18 cellular contexts compared by ENCODE assay signal in genomic region chr11:133920109-133920990, GRCh38. TPM values are rescaled to one million over a fixed set of nuclear protein-coding genes. Genes with fewer than 3 reads are reported as not detected.
A peak's percentile ranks its signal among the peaks of the same experiment; 100 is the strongest.
DNase-seq lines count a peak whose midpoint lies in the region; ATAC-seq, FAIRE-seq and TF ChIP-seq lines count a peak whose summit lies in the region.
"Had no signal": no experiment of that assay in that cellular context is flagged by ENCODE, and none has a peak within 500 bp of the region (broad histone marks: within the 10 kb centered on the region; RNA-seq: fewer than 3 reads in every experiment).

No MANE protein-coding gene starts in this region.

- H4K91ac ChIP-seq in H1 (replicated peaks; ENCODE audit: insufficient read length, low read length): no peak overlapping the region

- TF ChIP-seq CTCF in H1 (IDR thresholded peaks at IDR 0.05; ENCODE audit: control extremely low read depth in 1 of 3, insufficient read depth in 1 of 3, low read depth in 1 of 3, low read length in 3 of 3) (no peak), osteoblast (IDR thresholded peaks at IDR 0.05; ENCODE audit: extremely low read depth, low read depth, low read length) (no peak)

- no peak for TF ChIP-seq RAD21 in H1 (IDR thresholded peaks at IDR 0.05 in 1 of 2, conservative IDR thresholded peaks at IDR 0.05 in 1 of 2; ENCODE audit: low read depth in 2 of 2, low read length in 2 of 2)

- peak overlapping the region; percentile 3; the same call in 1 of the 2 replicates for H4K8ac ChIP-seq in H1 (ENCODE audit: extremely low read depth, insufficient read depth, low read length)

- H3K79me2 ChIP-seq in H1 (ENCODE audit: control insufficient read depth in 1 of 2, insufficient read depth in 2 of 2, low read length in 2 of 2) (no peaks in the 10 kb centered on the region), osteoblast (ENCODE audit: insufficient read depth, low read length) (no peaks in the 10 kb centered on the region)

- peaks cover 9% of the 10 kb centered on the region for H3K79me1 ChIP-seq in H1 (ENCODE audit: low read depth, low read length)

- H3K27ac Mint-ChIP-seq in activated naive CD4-positive, alpha-beta T cell treated with anti-CD3 and anti-CD28 coated beads, Interleukin-2, amount 10 ng/mL, durations not matched to agents 7 days and 5 days: peak overlapping the region; percentile 33
- H3K27ac Mint-ChIP-seq: HFFc6 had no signal

- POLR2A ChIA-PET in H1 (lab: Charles Lee; ENCODE audit: partially characterized antibody): interaction anchor here (0.6 to 1.3 kb wide), 5 partner anchors 18 to 255 kb away, joined by 3 to 4 read pairs (median 3); no protein-coding TSS in a partner anchor

- TF ChIP-seq POLR2A in H1 (IDR thresholded peaks at IDR 0.05; ENCODE audit: control extremely low read depth in 1 of 2, low read depth in 2 of 2, low read length in 2 of 2): no peak

- no peak overlapping the region for H2BK15ac ChIP-seq in H1 (ENCODE audit: low read length)

- WGBS in H1 (ENCODE audit: extremely low coverage in 1 of 2, insufficient coverage in 1 of 2, insufficient read length in 1 of 2, insufficient replicate concordance in 2 of 2, low coverage in 1 of 2, low lambda C conversion rate in 2 of 2, missing lambda C conversion rate in 1 of 2), 2 experiments: 96% methylated on average over 27 of the region's 47 CpGs; no CpG with 5 or more reads in 1 of the 2 experiments

- no peaks in the 10 kb centered on the region for H3K27me3 Mint-ChIP-seq in activated naive CD4-positive, alpha-beta T cell treated with anti-CD3 and anti-CD28 coated beads, Interleukin-2, amount 10 ng/mL, durations not matched to agents 7 days and 5 days

- DNase-seq in activated naive CD4-positive, alpha-beta T cell treated with anti-CD3 and anti-CD28 coated beads, Interleukin-2, amount 10 ng/mL, durations not matched to agents 7 days and 5 days: no peak
- DNase-seq in activated naive CD4-positive, alpha-beta T cell (lab: John Stamatoyannopoulos, UW): no peak
- no peak for DNase-seq in H1 (ENCODE audit: low read depth in 1 of 2, low spot score in 2 of 2)
- peak; percentile 75 for DNase-seq in osteoblast (ENCODE audit: insufficient read length, low spot score, missing footprints)
- DNase-seq in substantia nigra (lab: John Stamatoyannopoulos, UW): no peak
- DNase-seq: 8988T, AML-193, DMS79, GOT3, HCEC 1CT, HFFc6 had no signal

- no peak overlapping the region for H2BK20ac ChIP-seq in H1 (ENCODE audit: low read length)

- H3K4me2 ChIP-seq in H1 (ENCODE audit: insufficient read depth in 1 of 2, low read depth in 2 of 2, low read length in 2 of 2) (no peak overlapping the region; a peak in 1 of 4 replicates), osteoblast (ENCODE audit: insufficient read depth, low read length) (no peak overlapping the region)
- H3K4me2 ChIP-seq: BLaER1 had no signal

- FAIRE-seq in H1 (lab: Jason Lieb, UNC): no peak
- FAIRE-seq: G401.6, GM12891, HTR-8/SVneo, K562 had no signal

- no peak overlapping the region for H3K14ac ChIP-seq in H1 (ENCODE audit: insufficient read length)

- no peak overlapping the region for H4K5ac ChIP-seq in H1 (ENCODE audit: insufficient read length, low read depth, low read length)

- no peak for TF ChIP-seq EP300 in H1 (IDR thresholded peaks at IDR 0.05; ENCODE audit: borderline replicate concordance in 1 of 2, low read depth in 2 of 2, low read length in 2 of 2)

- H3K4me1 ChIP-seq in ES-I3 (ENCODE audit: insufficient read depth, low read length) (peaks cover 3% of the 10 kb centered on the region; the same call in 1 of the 2 replicates), H1 (replicated peaks in 1 of 4; ENCODE audit: control insufficient read depth in 3 of 4, insufficient read depth in 4 of 4, low read length in 3 of 4) (peaks cover 0 to 17% (median 4%) of the 10 kb centered on the region in 4 experiments; a peak in 6 of 7 replicates), osteoblast (ENCODE audit: insufficient read depth, low read length) (no peaks in the 10 kb centered on the region)

- H3K27ac ChIP-seq in H1 (ENCODE audit: low read depth, low read length): no peak overlapping the region
- H3K27ac ChIP-seq in osteoblast (ENCODE audit: low read depth, low read length): no peak overlapping the region
- no peak overlapping the region for H3K27ac ChIP-seq in substantia nigra (ENCODE audit: low read depth, low read length, poor library complexity, severe bottlenecking)
- H3K27ac ChIP-seq: BLaER1 had no signal

- H3K36me3 ChIP-seq in ES-I3 (ENCODE audit: insufficient read depth, low read length): peaks cover 4% of the 10 kb centered on the region; the same call in 1 of the 2 replicates
- peaks cover 7 to 32% (median 20%) of the 10 kb centered on the region in 4 experiments; a peak in 7 of 8 replicates for H3K36me3 ChIP-seq in H1 (ENCODE audit: control insufficient read depth in 2 of 4, insufficient read depth in 4 of 4, low read length in 3 of 4)
- H3K36me3 ChIP-seq in osteoblast (ENCODE audit: insufficient read depth, low read length): no peaks in the 10 kb centered on the region
- H3K36me3 ChIP-seq: BLaER1 had no signal

- no peaks in the 10 kb centered on the region for H3K27me3 ChIP-seq in H1 (replicated peaks in 1 of 4; ENCODE audit: control insufficient read depth in 3 of 4, extremely low read depth in 1 of 4, insufficient read depth in 3 of 4, low read length in 3 of 4)
- no peaks in the 10 kb centered on the region for H3K27me3 ChIP-seq in osteoblast (ENCODE audit: insufficient read depth, low read length)
- H3K27me3 ChIP-seq: BLaER1 had no signal

- H3K18ac ChIP-seq in H1 (ENCODE audit: extremely low read depth, low read length): no peak overlapping the region

- no peak overlapping the region for H3K4me3 Mint-ChIP-seq in activated naive CD4-positive, alpha-beta T cell treated with anti-CD3 and anti-CD28 coated beads, Interleukin-2, amount 10 ng/mL, durations not matched to agents 7 days and 5 days
- H3K4me3 Mint-ChIP-seq: HFFc6 had no signal

- no peak overlapping the region for H3K56ac ChIP-seq in H1 (replicated peaks; ENCODE audit: insufficient read length, low read depth, low read length)

- no peak overlapping the region for H3K23ac ChIP-seq in H1 (ENCODE audit: insufficient read length)

- H2AK5ac ChIP-seq in H1 (ENCODE audit: low read depth, low read length): no peak overlapping the region

- H2AFZ ChIP-seq in H1 (ENCODE audit: low read length) (no peak overlapping the region), osteoblast (ENCODE audit: low read length) (no peak overlapping the region)

- H3K9me3 ChIP-seq in ES-I3 (ENCODE audit: control insufficient read depth, insufficient read depth, low read length) (no peaks in the 10 kb centered on the region), H1 (ENCODE audit: insufficient read depth in 2 of 2, low read depth in 1 of 2, low read length in 1 of 2) (no peaks in the 10 kb centered on the region), osteoblast (ENCODE audit: low read depth, low read length) (no peaks in the 10 kb centered on the region)
- H3K9me3 ChIP-seq: BLaER1 had no signal

- H3K23me2 ChIP-seq in H1 (ENCODE audit: low read depth, low read length): peaks cover 2% of the 10 kb centered on the region; the same call in 1 of the 2 replicates

- no peak overlapping the region for H3K4ac ChIP-seq in H1 (replicated peaks; ENCODE audit: insufficient read length, low read depth, low read length)

- ATAC-seq in GM18498 (IDR thresholded peaks at IDR 0.05; ENCODE audit: unreplicated experiment): no peak
- ATAC-seq: K562 had no signal

- no peak overlapping the region for H2BK120ac ChIP-seq in H1 (replicated peaks; ENCODE audit: low read depth, low read length)

- H2BK5ac ChIP-seq in H1 (ENCODE audit: low read depth, low read length): no peak overlapping the region

- no peaks in the 10 kb centered on the region for H3K9me3 Mint-ChIP-seq in activated naive CD4-positive, alpha-beta T cell treated with anti-CD3 and anti-CD28 coated beads, Interleukin-2, amount 10 ng/mL, durations not matched to agents 7 days and 5 days
- H3K9me3 Mint-ChIP-seq: HFFc6 had no signal

- H3K4me1 Mint-ChIP-seq in activated naive CD4-positive, alpha-beta T cell treated with anti-CD3 and anti-CD28 coated beads, Interleukin-2, amount 10 ng/mL, durations not matched to agents 7 days and 5 days: peaks cover 26% of the 10 kb centered on the region

- CTCF ChIA-PET in activated naive CD4-positive, alpha-beta T cell treated with anti-CD3 and anti-CD28 coated beads, Interleukin-2, amount 10 ng/mL, durations not matched to agents 7 days and 5 days (lab: Charles Lee): no interaction called here
- CTCF ChIA-PET in H1 (lab: Charles Lee; ENCODE audit: partially characterized antibody): interaction anchor here (2.8 to 3.9 kb wide), 3 partner anchors 8 to 11 kb away, joined by 12 to 17 read pairs (median 15); no protein-coding TSS in a partner anchor

- H4K20me1 ChIP-seq in H1 (replicated peaks in 1 of 2; ENCODE audit: control insufficient read depth in 1 of 2, insufficient read depth in 2 of 2, low read length in 2 of 2) (peaks cover 0 to 2% of the 10 kb centered on the region in 2 experiments), osteoblast (ENCODE audit: insufficient read depth, low read length) (no peaks in the 10 kb centered on the region)
- H4K20me1 ChIP-seq: BLaER1 had no signal

- H3K9ac ChIP-seq in ES-I3 (ENCODE audit: low read depth, low read length) (peak overlapping the region; percentile 46), H1 (replicated peaks in 1 of 4; ENCODE audit: extremely low read depth in 1 of 4, low read depth in 3 of 4, low read length in 3 of 4) (no peak overlapping the region)
- H3K9ac ChIP-seq: BLaER1 had no signal

- peaks cover 43% of the 10 kb centered on the region for H3K36me3 Mint-ChIP-seq in activated naive CD4-positive, alpha-beta T cell treated with anti-CD3 and anti-CD28 coated beads, Interleukin-2, amount 10 ng/mL, durations not matched to agents 7 days and 5 days

- H2BK12ac ChIP-seq in H1 (ENCODE audit: low read depth, low read length): no peak overlapping the region

- no peak overlapping the region for H3K4me3 ChIP-seq in H1 (ENCODE audit: extremely low read depth in 1 of 4, insufficient read depth in 2 of 4, low read depth in 3 of 4, low read length in 4 of 4)
- H3K4me3 ChIP-seq in osteoblast (ENCODE audit: insufficient read depth, low read length): no peak overlapping the region
- H3K4me3 ChIP-seq: BLaER1, K562 had no signal

TF ChIP-seq in H1, 55 proteins besides CTCF, POLR2A, EP300 and RAD21 (continues in another document):
- no peak for TF ChIP-seq SIX5 (IDR thresholded peaks at IDR 0.05; ENCODE audit: low read depth, low read length)
- TF ChIP-seq FOSL1 (IDR thresholded peaks at IDR 0.05; ENCODE audit: insufficient read depth, low read depth, low read length): no peak
- TF ChIP-seq SP2 (IDR thresholded peaks at IDR 0.05; ENCODE audit: low read length): no peak

RNA-seq across cellular contexts. Expression of gene IGSF9B, which starts 36.4 kb away (rescaled TPM):
- 42.3 and 49.2 TPM in 2 replicates for total RNA-seq in H1 (2021; fragmentation: NEBNext Ultra II Directional; extraction: Animal tissue kit (Norgen Biotek cat#: 25700))
- polyA plus RNA-seq in H1 (2011; rRNA removed): 16.5 and 23.6 TPM in 2 replicates
- polyA plus RNA-seq in H1 (2011; cell fraction: cytosol; rRNA removed): 15.7 TPM
- 61.7 TPM for polyA plus RNA-seq in H1 (2011; cell fraction: nucleus; rRNA removed)
- 13.6 to 23.1 TPM (median 21.3 TPM) in 4 replicates for polyA plus RNA-seq in H1 (2012, experiment 1 of 2)
- 8.1 TPM for polyA plus RNA-seq in H1 (2012, experiment 2 of 2)
- 15.1 TPM for polyA plus RNA-seq in H1 (2013, experiment 1 of 2)
- polyA plus RNA-seq in H1 (2013, experiment 2 of 2): 14.1 TPM
- 73.6 and 79.6 TPM in 2 replicates for polyA minus RNA-seq in H1 (2011; rRNA and poly(A)+ RNA removed)
- 29.4 TPM for polyA minus RNA-seq in H1 (2011; cell fraction: cytosol; rRNA and poly(A)+ RNA removed)
- 44.5 TPM for polyA minus RNA-seq in H1 (2011; cell fraction: nucleus; rRNA and poly(A)+ RNA removed)
- total RNA-seq in osteoblast: under 0.01 and 0.36 TPM in 2 replicates
- total RNA-seq: HFFc6 had no signal
- polyA plus RNA-seq: K562 had no signal

Comparison
In these comparisons a context has a peak if more than half of its experiments do, and no peak if none do; other contexts are left out.
1. RNA of gene IGSF9B, which starts 36.4 kb away (total RNA-seq): 42.3 to 49.2 TPM in H1; under 0.01 to 0.36 TPM in osteoblast; every median in the first group is over 10 times any median in the second.